Comparison of ENCODE assay signal across 8 cellular contexts in genomic region chr14:21868442-21869046, GRCh38.
A peak's percentile ranks its signal among the peaks of the same experiment; 100 is the strongest.
DNase-seq lines count a peak whose midpoint lies in the region; ATAC-seq and TF ChIP-seq lines count a peak whose summit lies in the region.

No MANE protein-coding gene starts in this region.

- dilution Hi-C loops in mammary epithelial cell (cut with HindIII; ENCODE audit: low sequenced_read_pairs) = no loop called here

- no peak overlapping the region for H2AFZ ChIP-seq in mammary epithelial cell (ENCODE audit: low read depth, low read length)

- H3K9me3 ChIP-seq in mammary epithelial cell (replicated peaks; ENCODE audit: insufficient read depth, low read length) = no peaks in the 10 kb centered on the region
- no peaks in the 10 kb centered on the region for H3K9me3 ChIP-seq in lower lobe of right lung

- 39% methylated on average over 2 of the region's 2 CpGs for WGBS in mammary epithelial cell (ENCODE audit: low coverage, missing lambda C conversion rate)

- H3K79me2 ChIP-seq in mammary epithelial cell (ENCODE audit: insufficient read depth, low read length) = no peaks in the 10 kb centered on the region

- POLR2A ChIA-PET in WTC11 (lab: Charles Lee) = no interaction called here

- H3K9ac ChIP-seq in mammary epithelial cell (ENCODE audit: insufficient read depth, low read length) = no peak overlapping the region

- no peak overlapping the region for H3K27ac ChIP-seq in mammary epithelial cell (ENCODE audit: insufficient read depth, low read depth, low read length)
- H3K27ac ChIP-seq in lower lobe of right lung = no peak overlapping the region

- no peak overlapping the region for H3K4me2 ChIP-seq in mammary epithelial cell (ENCODE audit: insufficient read depth, low read depth, low read length)

- peaks cover 26% of the 10 kb centered on the region for H3K4me1 ChIP-seq in mammary epithelial cell (ENCODE audit: insufficient read depth, low read length)
- H3K4me1 ChIP-seq in lower lobe of right lung = no peaks in the 10 kb centered on the region

- no peaks in the 10 kb centered on the region for H3K36me3 Mint-ChIP-seq in Calu3 (ENCODE audit: insufficient read depth, unreplicated experiment)
- no peaks in the 10 kb centered on the region for H3K36me3 Mint-ChIP-seq in WTC11

- H3K4me3 ChIP-seq in mammary epithelial cell (replicated peaks in 1 of 3; ENCODE audit: insufficient read depth in 1 of 3, low read depth in 2 of 3, low read length in 3 of 3) = no peak overlapping the region
- no peak overlapping the region for H3K4me3 ChIP-seq in lower lobe of right lung

- TF ChIP-seq CTCF in Calu3 (IDR thresholded peaks at IDR 0.05; ENCODE audit: unreplicated experiment) (peak; percentile 55), WTC11 (IDR thresholded peaks at IDR 0.05) (peak; percentile 48), mammary epithelial cell (conservative IDR thresholded peaks at IDR 0.05 in 1 of 2, IDR thresholded peaks at IDR 0.05 in 1 of 2; ENCODE audit: extremely low read depth in 1 of 2, insufficient read depth in 1 of 2, low read depth in 1 of 2, low read length in 2 of 2) (peak; percentile 91 to 93), lower lobe of right lung (IDR thresholded peaks at IDR 0.05) (peak; percentile 71)

- CTCF ChIA-PET in Calu3 (lab: Charles Lee) = no interaction called here
- CTCF ChIA-PET in WTC11 (lab: Charles Lee) = interaction anchor here (0.6 to 1.5 kb wide), 6 partner anchors 9 to 122 kb away, joined by 3 to 7 read pairs (median 4); no protein-coding TSS in a partner anchor
- CTCF ChIA-PET in mammary epithelial cell (lab: Charles Lee; ENCODE audit: low non-redundant PET) = no interaction called here

- intact Hi-C loops in Calu3 (cut with micrococcal nuclease; ENCODE audit: unreplicated experiment) (loop anchor here (1.0 kb wide), 1 partner anchor 65 kb away; no protein-coding TSS in a partner anchor), mammary epithelial cell (cut with micrococcal nuclease) (loop anchor here (1.0 kb wide), 2 partner anchors 65 to 232 kb away; no protein-coding TSS in a partner anchor), lower lobe of right lung (cut with DNase I) (no loop called here)

- H3K27me3 ChIP-seq in mammary epithelial cell (ENCODE audit: insufficient read depth, low read length) = no peaks in the 10 kb centered on the region
- H3K27me3 ChIP-seq in lower lobe of right lung (ENCODE audit: low read depth) = no peaks in the 10 kb centered on the region

- H4K20me1 ChIP-seq in mammary epithelial cell (ENCODE audit: insufficient read depth, low read length) = no peaks in the 10 kb centered on the region

- BruUV-seq in Calu3 (replicated peaks; lab: Mats Ljungman, UMichigan) (no TSS peak), mammary epithelial cell (replicated peaks; lab: Mats Ljungman, UMichigan) (no TSS peak)

- no peaks in the 10 kb centered on the region for H3K4me1 Mint-ChIP-seq in Calu3 (ENCODE audit: low read depth, unreplicated experiment)
- H3K4me1 Mint-ChIP-seq in WTC11 = no peaks in the 10 kb centered on the region

- H3K27me3 Mint-ChIP-seq in Calu3 (ENCODE audit: unreplicated experiment) = peaks cover 36% of the 10 kb centered on the region
- peaks cover 11% of the 10 kb centered on the region for H3K27me3 Mint-ChIP-seq in WTC11 (ENCODE audit: low read depth)

- no peak overlapping the region for H3K27ac Mint-ChIP-seq in Calu3 (ENCODE audit: unreplicated experiment)
- no peak overlapping the region for H3K27ac Mint-ChIP-seq in WTC11

- H3K4me3 Mint-ChIP-seq in Calu3 (ENCODE audit: low read depth, unreplicated experiment) (no peak overlapping the region), WTC11 (no peak overlapping the region)

- DNase-seq in Calu3 (peak; percentile 69), NAMALWA (ENCODE audit: low spot score) (peak; percentile 83), WTC11 (ENCODE audit: low spot score) (peak; percentile 80), mammary epithelial cell (peak; percentile 73), lower lobe of right lung (no peak)
- peak; percentile 54 to 64 for DNase-seq in stimulated activated CD8-positive, alpha-beta memory T cell treated with anti-CD3 and anti-CD28 coated beads, Interleukin-15, amount 100 ng/mL, for 48 hours (ENCODE audit: low read depth in 2 of 2)

- H3K9me3 Mint-ChIP-seq in Calu3 (ENCODE audit: low read depth, unreplicated experiment) = no peaks in the 10 kb centered on the region
- H3K9me3 Mint-ChIP-seq in WTC11 = peaks cover 7% of the 10 kb centered on the region

- ATAC-seq in GM21447 (IDR thresholded peaks at IDR 0.05; ENCODE audit: unreplicated experiment) (peak; percentile 66), WTC11 (peak; percentile 100), lower lobe of right lung (peak; percentile 73 to 83), HG03280 (IDR thresholded peaks at IDR 0.05; ENCODE audit: unreplicated experiment) (no peak)

- in situ Hi-C loops in mammary epithelial cell (cut with MboI; ENCODE audit: low sequenced_read_pairs in 2 of 2) = no loop called here

- H3K36me3 ChIP-seq in mammary epithelial cell (ENCODE audit: insufficient read depth, low read length) = no peaks in the 10 kb centered on the region
- no peaks in the 10 kb centered on the region for H3K36me3 ChIP-seq in lower lobe of right lung

TF ChIP-seq in WTC11, 78 proteins besides CTCF, POLR2A, EP300 and RAD21 (continues in another document):
- no peak for TF ChIP-seq E2F4 (CRISPR knock-in tag; IDR thresholded peaks at IDR 0.05; ENCODE audit: borderline replicate concordance, low read depth)
- TF ChIP-seq FOXK1 (CRISPR knock-in tag; IDR thresholded peaks at IDR 0.05) = no peak
- TF ChIP-seq ZNF416 (CRISPR knock-in tag; IDR thresholded peaks at IDR 0.05) = no peak
- no peak for TF ChIP-seq IRF2 (CRISPR knock-in tag; IDR thresholded peaks at IDR 0.05; ENCODE audit: borderline replicate concordance, low read depth)
- no peak for TF ChIP-seq NFYB (CRISPR knock-in tag; conservative IDR thresholded peaks at IDR 0.05; ENCODE audit: low read depth)
- no peak for TF ChIP-seq ATF2 (CRISPR knock-in tag; IDR thresholded peaks at IDR 0.05; ENCODE audit: borderline replicate concordance, low read depth)
- no peak for TF ChIP-seq AR (CRISPR knock-in tag; IDR thresholded peaks at IDR 0.05)
- no peak for TF ChIP-seq ZNF396 (CRISPR knock-in tag; IDR thresholded peaks at IDR 0.05; ENCODE audit: borderline replicate concordance)
- TF ChIP-seq EMX1 (CRISPR knock-in tag; IDR thresholded peaks at IDR 0.05) = no peak
- TF ChIP-seq ZNF317 (CRISPR knock-in tag; IDR thresholded peaks at IDR 0.05; ENCODE audit: borderline replicate concordance, low read depth) = no peak
- TF ChIP-seq NFATC4 (CRISPR knock-in tag; IDR thresholded peaks at IDR 0.05) = no peak
- no peak for TF ChIP-seq ATF6 (CRISPR knock-in tag; IDR thresholded peaks at IDR 0.05)
